In the genomic region with DNA sequence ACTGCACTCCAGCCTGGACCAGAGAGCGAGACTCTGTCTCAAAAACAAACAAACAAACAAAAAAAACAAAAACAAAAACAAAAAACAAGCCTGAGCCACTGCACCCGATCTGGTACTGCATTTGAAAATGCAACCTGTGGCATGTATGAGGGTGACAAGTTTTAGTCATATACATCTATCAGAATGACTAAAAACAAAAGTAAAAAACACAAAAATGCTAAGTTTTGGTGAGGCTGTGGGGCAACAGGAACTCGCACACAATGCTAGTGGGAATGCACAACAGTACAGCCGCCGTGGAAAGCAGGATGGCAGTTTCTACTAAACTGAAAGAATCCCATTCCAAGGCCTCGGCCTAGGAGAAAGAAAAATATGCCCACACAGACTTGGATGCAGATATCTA, we compare ENCODE assay signal across 22 cellular contexts. TPM values are rescaled to one million over a fixed set of nuclear protein-coding genes. Genes with fewer than 3 reads are reported as not detected.
DNase-seq lines count a peak whose midpoint lies in the region; ATAC-seq and TF ChIP-seq lines count a peak whose summit lies in the region.
"Had no signal": no experiment of that assay in that cellular context is flagged by ENCODE, and none has a peak within 500 bp of the region (broad histone marks: within the 10 kb centered on the region; RNA-seq: fewer than 3 reads in every experiment).

No MANE protein-coding gene starts in this region.

- peak overlapping the region; percentile 11 for H3K27ac Mint-ChIP-seq in activated CD8-positive, alpha-beta memory T cell treated with anti-CD3 and anti-CD28 coated beads, Interleukin-2, amount 10 ng/mL, durations not matched to agents 7 days and 5 days
- H3K27ac Mint-ChIP-seq in central memory CD8-positive, alpha-beta T cell (ENCODE audit: low read depth), result no peak overlapping the region

- no peaks in the 10 kb centered on the region for H3K9me3 Mint-ChIP-seq in activated CD8-positive, alpha-beta memory T cell treated with anti-CD3 and anti-CD28 coated beads, Interleukin-2, amount 10 ng/mL, durations not matched to agents 7 days and 5 days (ENCODE audit: low read depth)
- H3K9me3 Mint-ChIP-seq in central memory CD8-positive, alpha-beta T cell, result no peaks in the 10 kb centered on the region

- peak; percentile 51 for DNase-seq in activated CD8-positive, alpha-beta memory T cell treated with anti-CD3 and anti-CD28 coated beads, Interleukin-2, amount 10 ng/mL, durations not matched to agents 7 days and 5 days
- no peak for DNase-seq in activated CD8-positive, alpha-beta memory T cell treated with anti-CD3 and anti-CD28 coated beads for 24 hours
- DNase-seq in central memory CD8-positive, alpha-beta T cell (ENCODE audit: low spot score in 2 of 2), result no peak
- DNase-seq in left colon (no peak), lower lobe of right lung (no peak)
- DNase-seq: activated CD8-positive, alpha-beta memory T cell treated with anti-CD3 and anti-CD28 coated beads, Interleukin-2, amount 50 U/mL, for 48 hours; anterior cingulate cortex; COR-L47; GDM1; heart right ventricle; NCI-H226; pancreas had no signal

- peaks cover 33% of the 10 kb centered on the region for H3K4me1 Mint-ChIP-seq in activated CD8-positive, alpha-beta memory T cell treated with anti-CD3 and anti-CD28 coated beads, Interleukin-2, amount 10 ng/mL, durations not matched to agents 7 days and 5 days
- H3K4me1 Mint-ChIP-seq in central memory CD8-positive, alpha-beta T cell, result peaks cover 22% of the 10 kb centered on the region

- TF ChIP-seq CTCF in lower lobe of right lung (IDR thresholded peaks at IDR 0.05), result no peak

- H3K4me1 ChIP-seq in lower lobe of right lung, result no peaks in the 10 kb centered on the region
- H3K4me1 ChIP-seq: esophagus muscularis mucosa, heart right ventricle, pancreas had no signal

- intact Hi-C loops in left colon (cut with DNase I, micrococcal nuclease), result no loop called here
- intact Hi-C loops in lower lobe of right lung (cut with DNase I), result no loop called here

- no peaks in the 10 kb centered on the region for H3K36me3 ChIP-seq in lower lobe of right lung
- H3K36me3 ChIP-seq: pancreas had no signal

- ATAC-seq in activated CD8-positive, alpha-beta memory T cell treated with anti-CD3 and anti-CD28 coated beads, Interleukin-2, amount 10 ng/mL, durations not matched to agents 7 days and 5 days, result peak; percentile 84
- peak; percentile 61 for ATAC-seq in GM19025 (IDR thresholded peaks at IDR 0.05; ENCODE audit: low read depth, unreplicated experiment)
- ATAC-seq in HG02885 (IDR thresholded peaks at IDR 0.05; ENCODE audit: poor library complexity, unreplicated experiment), result peak; percentile 71
- ATAC-seq in central memory CD8-positive, alpha-beta T cell (replicated peaks; ENCODE audit: extremely low read depth, poor library complexity, severe bottlenecking), result no peak
- no peak for ATAC-seq in GM21825 (IDR thresholded peaks at IDR 0.05; ENCODE audit: unreplicated experiment)
- no peak for ATAC-seq in left colon
- no peak for ATAC-seq in lower lobe of right lung
- ATAC-seq: HCT116, heart right ventricle, HepG2, pancreas had no signal

- H3K27ac ChIP-seq in lower lobe of right lung, result no peak overlapping the region
- H3K27ac ChIP-seq: coronary artery, esophagus muscularis mucosa, heart right ventricle, pancreas, skin epidermis had no signal

- H3K27me3 Mint-ChIP-seq in activated CD8-positive, alpha-beta memory T cell treated with anti-CD3 and anti-CD28 coated beads, Interleukin-2, amount 10 ng/mL, durations not matched to agents 7 days and 5 days, result no peaks in the 10 kb centered on the region
- no peaks in the 10 kb centered on the region for H3K27me3 Mint-ChIP-seq in central memory CD8-positive, alpha-beta T cell

- no peaks in the 10 kb centered on the region for H3K9me3 ChIP-seq in lower lobe of right lung
- H3K9me3 ChIP-seq: esophagus muscularis mucosa, heart right ventricle, pancreas had no signal

- H3K4me3 Mint-ChIP-seq in activated CD8-positive, alpha-beta memory T cell treated with anti-CD3 and anti-CD28 coated beads, Interleukin-2, amount 10 ng/mL, durations not matched to agents 7 days and 5 days, result peak overlapping the region; percentile 14
- H3K4me3 Mint-ChIP-seq in central memory CD8-positive, alpha-beta T cell, result peak overlapping the region; percentile 29

- peaks cover 16% of the 10 kb centered on the region for H3K36me3 Mint-ChIP-seq in activated CD8-positive, alpha-beta memory T cell treated with anti-CD3 and anti-CD28 coated beads, Interleukin-2, amount 10 ng/mL, durations not matched to agents 7 days and 5 days
- peaks cover 7% of the 10 kb centered on the region for H3K36me3 Mint-ChIP-seq in central memory CD8-positive, alpha-beta T cell (ENCODE audit: insufficient read depth)

- no peaks in the 10 kb centered on the region for H3K27me3 ChIP-seq in lower lobe of right lung (ENCODE audit: low read depth)
- H3K27me3 ChIP-seq: esophagus muscularis mucosa, heart right ventricle, pancreas had no signal

- no peak overlapping the region for H3K4me3 ChIP-seq in lower lobe of right lung
- H3K4me3 ChIP-seq: coronary artery, esophagus muscularis mucosa, heart right ventricle, pancreas, skin epidermis had no signal

- CTCF ChIA-PET in activated CD8-positive, alpha-beta memory T cell treated with anti-CD3 and anti-CD28 coated beads, Interleukin-2, amount 10 ng/mL, durations not matched to agents 7 days and 5 days (lab: Charles Lee), result no interaction called here

RNA-seq across cellular contexts. Expression of a gene that starts 7.8 kb away (rescaled TPM):
- total RNA-seq in activated CD8-positive, alpha-beta memory T cell treated with anti-CD3 and anti-CD28 coated beads, Interleukin-2, amount 10 ng/mL, durations not matched to agents 7 days and 5 days, result 10 to 100 TPM; 39.5 to 43.5 TPM
- total RNA-seq in left colon (10 to 100 TPM; 34.8 to 45.8 TPM), lower lobe of right lung (48.4 TPM)

RNA-seq across cellular contexts. Expression of a gene that starts 55.2 kb away (rescaled TPM):
- total RNA-seq in activated CD8-positive, alpha-beta memory T cell treated with anti-CD3 and anti-CD28 coated beads, Interleukin-2, amount 10 ng/mL, durations not matched to agents 7 days and 5 days, result 1 to 10 TPM in 1 of 2 experiments, under 1 TPM in 1; 0.89 to 2.1 TPM
- total RNA-seq in left colon (1 to 10 TPM; 1.7 TPM), lower lobe of right lung (7.5 TPM)
- total RNA-seq: A673, kidney epithelial cell had no signal

Comparison
In these comparisons a context has a peak if more than half of its experiments do, and no peak if none do; other contexts are left out.
1. ATAC-seq: peak in activated CD8-positive, alpha-beta memory T cell treated with anti-CD3 and anti-CD28 coated beads, Interleukin-2, amount 10 ng/mL, durations not matched to agents 7 days and 5 days (single experiment), GM19025 (single experiment) and HG02885 (single experiment); none in central memory CD8-positive, alpha-beta T cell (single experiment), GM21825 (single experiment), left colon (single experiment) and lower lobe of right lung (0 of 2).